Comparison of ENCODE assay signal across 8 cellular contexts in the genomic region with DNA sequence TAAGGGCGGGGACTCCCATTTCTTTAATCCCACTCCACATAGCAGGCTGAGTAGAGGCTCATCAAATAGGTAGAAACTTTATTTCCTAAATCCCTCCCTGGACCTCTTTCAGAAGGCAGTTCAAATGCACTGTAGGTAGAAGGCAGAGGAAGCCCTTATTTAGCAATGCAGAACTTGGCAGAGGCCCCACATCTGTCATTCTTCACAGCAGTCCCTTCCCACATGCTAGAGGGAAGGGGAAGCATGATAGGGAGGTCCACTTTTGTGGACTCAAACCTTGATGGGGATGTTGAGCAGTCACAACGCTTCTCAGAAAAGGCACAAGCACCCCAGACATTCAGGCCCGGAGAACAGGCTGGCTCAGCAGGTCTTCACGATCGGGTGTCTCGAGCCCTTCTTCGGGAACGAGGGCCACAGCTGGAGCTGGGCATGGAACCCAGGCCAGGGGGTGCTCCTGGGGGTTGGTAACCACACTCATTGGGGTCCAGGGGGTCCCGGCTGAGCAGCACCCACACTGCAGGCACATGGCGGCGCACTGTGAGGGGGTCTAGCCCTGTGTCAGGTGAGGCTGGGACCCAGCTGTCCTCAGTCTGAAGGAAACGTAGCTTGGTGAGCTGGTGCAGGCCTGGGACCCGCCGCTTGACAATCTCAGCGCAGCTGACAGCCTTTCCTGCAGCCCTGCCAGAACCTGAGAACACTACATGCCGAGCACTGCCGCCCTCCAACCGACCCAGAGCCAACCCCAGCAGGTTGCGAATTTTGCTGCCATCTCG. TPM values are rescaled to one million over a fixed set of nuclear protein-coding genes. Genes with fewer than 3 reads are reported as not detected.
DNase-seq lines count a peak whose midpoint lies in the region; ATAC-seq and TF ChIP-seq lines count a peak whose summit lies in the region.

No MANE protein-coding gene starts in this region.

- TF ChIP-seq CTCF in VCaP (conservative IDR thresholded peaks at IDR 0.05) (no peak), left ventricle myocardium inferior (IDR thresholded peaks at IDR 0.05; ENCODE audit: borderline replicate concordance) (no peak), uterus (IDR thresholded peaks at IDR 0.05) (no peak)

- H3K27me3 Mint-ChIP-seq in activated CD4-positive, alpha-beta T cell treated with anti-CD3 and anti-CD28 coated beads, Interleukin-2, amount 10 ng/mL, durations not matched to agents 24 days and 14 days = no peaks in the 10 kb centered on the region

- H3K4me3 ChIP-seq in left ventricle myocardium inferior = peak overlapping the region; percentile 89
- H3K4me3 ChIP-seq in uterus = peak overlapping the region in 1 of 2 donors; percentile 72

- DNase-seq in activated CD4-positive, alpha-beta T cell treated with anti-CD3 and anti-CD28 coated beads, Interleukin-2, amount 10 ng/mL, durations not matched to agents 24 days and 14 days = no peak
- no peak for DNase-seq in activated CD4-positive, alpha-beta T cell treated with anti-CD3 and anti-CD28 coated beads for 1 hour
- DNase-seq in left ventricle myocardium inferior (no peak), superior temporal gyrus (ENCODE audit: extremely low spot score) (no peak), uterus (no peak), NCI-H446 (lab: John Stamatoyannopoulos, UW) (no peak)
- no peak for DNase-seq in stimulated activated effector memory CD8-positive, alpha-beta T cell treated with anti-CD3 and anti-CD28 coated beads, Interleukin-12 subunit alpha, Interleukin-12 subunit beta, amount 100 ng/mL, for 72 hours (ENCODE audit: low spot score in 2 of 2)

- H3K27ac ChIP-seq in VCaP = peak overlapping the region; percentile 93
- peak overlapping the region; percentile 95 for H3K27ac ChIP-seq in left ventricle myocardium inferior (replicated peaks)
- H3K27ac ChIP-seq in uterus = peak overlapping the region in 1 of 2 donors; percentile 93

- H3K4me1 ChIP-seq in left ventricle myocardium inferior (peaks cover 33% of the 10 kb centered on the region), uterus (no peaks in the 10 kb centered on the region)

- no peak for ATAC-seq in stimulated activated effector memory CD8-positive, alpha-beta T cell treated with anti-CD3 and anti-CD28 coated beads, Interleukin-12 subunit alpha, Interleukin-12 subunit beta, amount 100 ng/mL, for 72 hours

- peak overlapping the region; percentile 96 for H3K4me3 Mint-ChIP-seq in activated CD4-positive, alpha-beta T cell treated with anti-CD3 and anti-CD28 coated beads, Interleukin-2, amount 10 ng/mL, durations not matched to agents 24 days and 14 days
- peak overlapping the region; percentile 89 for H3K4me3 Mint-ChIP-seq in stimulated activated effector memory CD8-positive, alpha-beta T cell treated with anti-CD3 and anti-CD28 coated beads, Interleukin-12 subunit alpha, Interleukin-12 subunit beta, amount 100 ng/mL, for 72 hours

- TF ChIP-seq POLR2A in uterus (IDR thresholded peaks at IDR 0.05) = no peak

- H3K27me3 ChIP-seq in left ventricle myocardium inferior (ENCODE audit: low read depth) = no peaks in the 10 kb centered on the region
- H3K27me3 ChIP-seq in uterus = no peaks in the 10 kb centered on the region

- H3K36me3 ChIP-seq in left ventricle myocardium inferior = peaks cover 23% of the 10 kb centered on the region
- H3K36me3 ChIP-seq in uterus = no peaks in the 10 kb centered on the region

- peaks cover 16% of the 10 kb centered on the region for H3K36me3 Mint-ChIP-seq in activated CD4-positive, alpha-beta T cell treated with anti-CD3 and anti-CD28 coated beads, Interleukin-2, amount 10 ng/mL, durations not matched to agents 24 days and 14 days (ENCODE audit: low read depth)
- H3K36me3 Mint-ChIP-seq in stimulated activated effector memory CD8-positive, alpha-beta T cell treated with anti-CD3 and anti-CD28 coated beads, Interleukin-12 subunit alpha, Interleukin-12 subunit beta, amount 100 ng/mL, for 72 hours = peaks cover 17% of the 10 kb centered on the region

- H3K27ac Mint-ChIP-seq in activated CD4-positive, alpha-beta T cell treated with anti-CD3 and anti-CD28 coated beads, Interleukin-2, amount 10 ng/mL, durations not matched to agents 24 days and 14 days = no peak overlapping the region
- no peak overlapping the region for H3K27ac Mint-ChIP-seq in stimulated activated effector memory CD8-positive, alpha-beta T cell treated with anti-CD3 and anti-CD28 coated beads, Interleukin-12 subunit alpha, Interleukin-12 subunit beta, amount 100 ng/mL, for 72 hours

- H3K9me3 ChIP-seq in left ventricle myocardium inferior (replicated peaks) = no peaks in the 10 kb centered on the region
- no peaks in the 10 kb centered on the region for H3K9me3 ChIP-seq in uterus

- H3K9me3 Mint-ChIP-seq in activated CD4-positive, alpha-beta T cell treated with anti-CD3 and anti-CD28 coated beads, Interleukin-2, amount 10 ng/mL, durations not matched to agents 24 days and 14 days = no peaks in the 10 kb centered on the region
- no peaks in the 10 kb centered on the region for H3K9me3 Mint-ChIP-seq in stimulated activated effector memory CD8-positive, alpha-beta T cell treated with anti-CD3 and anti-CD28 coated beads, Interleukin-12 subunit alpha, Interleukin-12 subunit beta, amount 100 ng/mL, for 72 hours

- intact Hi-C loops in activated CD4-positive, alpha-beta T cell treated with anti-CD3 and anti-CD28 coated beads, Interleukin-2, amount 10 ng/mL, durations not matched to agents 24 days and 14 days (cut with micrococcal nuclease) = loop anchor here (5.0 kb wide), 2 partner anchors 92 to 483 kb away; a partner anchor contains a TSS
- intact Hi-C loops in left ventricle myocardium inferior (cut with micrococcal nuclease) = no loop called here
- intact Hi-C loops in uterus (cut with DNase I; ENCODE audit: low total_unique reads) = no loop called here

- H3K4me1 Mint-ChIP-seq in activated CD4-positive, alpha-beta T cell treated with anti-CD3 and anti-CD28 coated beads, Interleukin-2, amount 10 ng/mL, durations not matched to agents 24 days and 14 days = peaks cover 21% of the 10 kb centered on the region
- H3K4me1 Mint-ChIP-seq in stimulated activated effector memory CD8-positive, alpha-beta T cell treated with anti-CD3 and anti-CD28 coated beads, Interleukin-12 subunit alpha, Interleukin-12 subunit beta, amount 100 ng/mL, for 72 hours = peaks cover 27% of the 10 kb centered on the region

RNA-seq across cellular contexts. Expression of a gene that starts 1.3 kb away (rescaled TPM):
- 34.8 and 36.1 TPM in 2 replicates for total RNA-seq in activated CD4-positive, alpha-beta T cell treated with anti-CD3 and anti-CD28 coated beads, Interleukin-2, amount 10 ng/mL, durations not matched to agents 24 days and 14 days
- total RNA-seq in left ventricle myocardium inferior (42.8 TPM), uterus (10 to 100 TPM; 18.1 to 39.1 (median 26.9) TPM)

RNA-seq across cellular contexts. Expression of a gene that starts 9.7 kb away (rescaled TPM):
- total RNA-seq in activated CD4-positive, alpha-beta T cell treated with anti-CD3 and anti-CD28 coated beads, Interleukin-2, amount 10 ng/mL, durations not matched to agents 24 days and 14 days = 50.9 and 57.0 TPM in 2 replicates
- total RNA-seq in left ventricle myocardium inferior = 135 TPM
- total RNA-seq in uterus = 10 to 100 TPM; 27.7 to 98.0 (median 58.6) TPM

RNA-seq across cellular contexts. Expression of a gene that starts 18.2 kb away (rescaled TPM):
- total RNA-seq in activated CD4-positive, alpha-beta T cell treated with anti-CD3 and anti-CD28 coated beads, Interleukin-2, amount 10 ng/mL, durations not matched to agents 24 days and 14 days = 0.14 TPM in 1 of 2 replicates, not detected in the other
- total RNA-seq in left ventricle myocardium inferior (not detected), uterus (under 1 TPM in 2 of 4 donors, not detected in 2; 0.35 to 0.82 TPM)

RNA-seq across cellular contexts. Expression of a gene that starts 21.1 kb away (rescaled TPM):
- total RNA-seq in activated CD4-positive, alpha-beta T cell treated with anti-CD3 and anti-CD28 coated beads, Interleukin-2, amount 10 ng/mL, durations not matched to agents 24 days and 14 days = not detected in 2 replicates
- 4.6 TPM for total RNA-seq in left ventricle myocardium inferior
- total RNA-seq in uterus = 10 to 100 TPM in 1 of 4 donors, 1 to 10 TPM in 1, under 1 TPM in 1, not detected in 1; 0.59 to 14.7 (median 6.6) TPM

RNA-seq across cellular contexts. Expression of a gene that starts 27.0 kb away (rescaled TPM):
- total RNA-seq in activated CD4-positive, alpha-beta T cell treated with anti-CD3 and anti-CD28 coated beads, Interleukin-2, amount 10 ng/mL, durations not matched to agents 24 days and 14 days = 117 and 128 TPM in 2 replicates
- total RNA-seq in left ventricle myocardium inferior = 20.0 TPM
- 10 to 100 TPM; 34.1 to 55.2 (median 51.3) TPM for total RNA-seq in uterus
